14 cellular contexts compared by ENCODE assay signal in genomic region chr14:37816135-37816534, GRCh38.
DNase-seq lines count a peak whose midpoint lies in the region; ATAC-seq and TF ChIP-seq lines count a peak whose summit lies in the region.
"Had no signal": no experiment of that assay in that cellular context is flagged by ENCODE, and none has a peak within 500 bp of the region (broad histone marks: within the 10 kb centered on the region; RNA-seq: fewer than 3 reads in every experiment).

No MANE protein-coding gene starts in this region.

- H3K4me3 Mint-ChIP-seq in GM23338 (no peak overlapping the region), glutamatergic neuron (ENCODE audit: unreplicated experiment) (no peak overlapping the region), neural progenitor cell (no peak overlapping the region)
- H3K4me3 Mint-ChIP-seq: B cell; CD8-positive, alpha-beta T cell had no signal

- H2AFZ ChIP-seq in GM23338 (peak overlapping the region; percentile 26; the same call in 1 of the 2 replicates), neural progenitor cell (replicated peaks) (peak overlapping the region; percentile 39), trophoblast cell (ENCODE audit: insufficient read depth, low read length, poor library complexity) (no peak overlapping the region), SK-N-SH (ENCODE audit: low read depth) (no peak overlapping the region)

- TF ChIP-seq CTCF in GM23338 (conservative IDR thresholded peaks at IDR 0.05; ENCODE audit: low read depth in 2 of 2) (no peak), glutamatergic neuron (IDR thresholded peaks at IDR 0.05; ENCODE audit: partially characterized antibody, unreplicated experiment) (no peak), neural progenitor cell (IDR thresholded peaks at IDR 0.05) (no peak), SK-N-SH (IDR thresholded peaks at IDR 0.05) (no peak)

- no peak overlapping the region for H2BK120ac ChIP-seq in trophoblast cell (ENCODE audit: insufficient read depth, low read length, poor library complexity)

- H3K9me3 Mint-ChIP-seq in GM23338 (no peaks in the 10 kb centered on the region), glutamatergic neuron (ENCODE audit: unreplicated experiment) (no peaks in the 10 kb centered on the region), neural progenitor cell (no peaks in the 10 kb centered on the region)
- H3K9me3 Mint-ChIP-seq: CD8-positive, alpha-beta T cell had no signal

- H3K27me3 Mint-ChIP-seq in GM23338 (ENCODE audit: insufficient read depth, low read depth, poor library complexity) (no peaks in the 10 kb centered on the region), glutamatergic neuron (ENCODE audit: unreplicated experiment) (no peaks in the 10 kb centered on the region), neural progenitor cell (ENCODE audit: insufficient read depth, low read depth) (peaks cover 2% of the 10 kb centered on the region)
- H3K27me3 Mint-ChIP-seq: B cell had no signal

- H3K79me1 ChIP-seq in trophoblast cell (ENCODE audit: low read length) = no peaks in the 10 kb centered on the region

- no peaks in the 10 kb centered on the region for H3K4me1 ChIP-seq in GM23338 (ENCODE audit: insufficient read depth)
- H3K4me1 ChIP-seq in neural progenitor cell = peaks cover 3% of the 10 kb centered on the region
- H3K4me1 ChIP-seq in trophoblast cell (ENCODE audit: control insufficient read depth in 1 of 2, insufficient read depth in 2 of 2, low read length in 2 of 2) = no peaks in the 10 kb centered on the region
- H3K4me1 ChIP-seq in SK-N-SH (ENCODE audit: control insufficient read depth in 1 of 2, insufficient read depth in 2 of 2, low read depth in 1 of 2, low read length in 1 of 2) = no peaks in the 10 kb centered on the region
- H3K4me1 ChIP-seq: BLaER1 treated with 17β-estradiol and CSF1 and Interleukin-3, amounts not matched to agents 10 nM and 100 nM; HAP-1 had no signal

- TF ChIP-seq RAD21 in SK-N-SH (IDR thresholded peaks at IDR 0.05; ENCODE audit: low read length) = no peak

- no peaks in the 10 kb centered on the region for H3K36me3 Mint-ChIP-seq in GM23338 (ENCODE audit: low read depth)
- H3K36me3 Mint-ChIP-seq in glutamatergic neuron (ENCODE audit: unreplicated experiment) = no peaks in the 10 kb centered on the region
- no peaks in the 10 kb centered on the region for H3K36me3 Mint-ChIP-seq in neural progenitor cell
- H3K36me3 Mint-ChIP-seq: CD8-positive, alpha-beta T cell had no signal

- no peak overlapping the region for H3K14ac ChIP-seq in trophoblast cell (ENCODE audit: low read length)

- H4K91ac ChIP-seq in trophoblast cell (ENCODE audit: low read depth, low read length) = no peak overlapping the region

- H3K4me1 Mint-ChIP-seq in GM23338 (peaks cover 5% of the 10 kb centered on the region), glutamatergic neuron (ENCODE audit: low read depth, unreplicated experiment) (peaks cover 8% of the 10 kb centered on the region), neural progenitor cell (peaks cover 29% of the 10 kb centered on the region)
- H3K4me1 Mint-ChIP-seq: B cell had no signal

- no peak overlapping the region for H2BK12ac ChIP-seq in trophoblast cell (ENCODE audit: low read length)

- H3K27me3 ChIP-seq in GM23338 (ENCODE audit: insufficient read depth) (no peaks in the 10 kb centered on the region), neural progenitor cell (no peaks in the 10 kb centered on the region), trophoblast cell (ENCODE audit: insufficient read depth, low read length) (no peaks in the 10 kb centered on the region), SK-N-SH (ENCODE audit: insufficient read depth) (no peaks in the 10 kb centered on the region)
- H3K27me3 ChIP-seq: BLaER1 treated with 17β-estradiol and CSF1 and Interleukin-3, amounts not matched to agents 10 nM and 100 nM had no signal

- H3K4ac ChIP-seq in trophoblast cell (ENCODE audit: low read depth, low read length) = no peak overlapping the region

- no peaks in the 10 kb centered on the region for H3K9me3 ChIP-seq in neural progenitor cell (ENCODE audit: low read depth)
- H3K9me3 ChIP-seq in trophoblast cell (ENCODE audit: insufficient read depth, low read depth, low read length) = no peaks in the 10 kb centered on the region
- H3K9me3 ChIP-seq in SK-N-SH = no peaks in the 10 kb centered on the region
- H3K9me3 ChIP-seq: BLaER1 treated with 17β-estradiol and CSF1 and Interleukin-3, amounts not matched to agents 10 nM and 100 nM; HAP-1 had no signal

- H3K4me2 ChIP-seq in GM23338 (no peak overlapping the region), neural progenitor cell (no peak overlapping the region), trophoblast cell (ENCODE audit: low read length) (no peak overlapping the region), SK-N-SH (no peak overlapping the region)
- H3K4me2 ChIP-seq: BLaER1 treated with 17β-estradiol and CSF1 and Interleukin-3, amounts not matched to agents 10 nM and 100 nM had no signal

- H3K27ac Mint-ChIP-seq in GM23338 (no peak overlapping the region), glutamatergic neuron (ENCODE audit: unreplicated experiment) (no peak overlapping the region), neural progenitor cell (peak overlapping the region; percentile 30)
- H3K27ac Mint-ChIP-seq: B cell; CD8-positive, alpha-beta T cell had no signal

- no peak overlapping the region for H3K9ac ChIP-seq in neural progenitor cell
- no peak overlapping the region for H3K9ac ChIP-seq in trophoblast cell (ENCODE audit: low read length)
- no peak overlapping the region for H3K9ac ChIP-seq in SK-N-SH
- H3K9ac ChIP-seq: BLaER1 treated with 17β-estradiol and CSF1 and Interleukin-3, amounts not matched to agents 10 nM and 100 nM had no signal

- no peak overlapping the region for H3K27ac ChIP-seq in GM23338 (ENCODE audit: low read depth)
- H3K27ac ChIP-seq in neural progenitor cell = no peak overlapping the region
- H3K27ac ChIP-seq in trophoblast cell (ENCODE audit: low read depth, low read length) = no peak overlapping the region
- no peak overlapping the region for H3K27ac ChIP-seq in SK-N-SH (ENCODE audit: low read depth in 2 of 2, low read length in 1 of 2)
- H3K27ac ChIP-seq: BLaER1 treated with 17β-estradiol and CSF1 and Interleukin-3, amounts not matched to agents 10 nM and 100 nM had no signal

- no peak overlapping the region for H3K23ac ChIP-seq in trophoblast cell (ENCODE audit: low read length)

- H4K20me1 ChIP-seq in GM23338 (replicated peaks; ENCODE audit: insufficient read depth) (no peaks in the 10 kb centered on the region), neural progenitor cell (ENCODE audit: low read depth) (no peaks in the 10 kb centered on the region), SK-N-SH (ENCODE audit: insufficient read depth) (no peaks in the 10 kb centered on the region)
- H4K20me1 ChIP-seq: BLaER1 treated with 17β-estradiol and CSF1 and Interleukin-3, amounts not matched to agents 10 nM and 100 nM had no signal

- DNase-seq in GM23338 (ENCODE audit: low spot score) (no peak), NCI-H82 (lab: John Stamatoyannopoulos, UW) (peak; percentile 69), glutamatergic neuron (peak; percentile 17), neural progenitor cell (ENCODE audit: low spot score) (no peak), trophoblast cell (no peak), midbrain (lab: John Stamatoyannopoulos, UW) (no peak), DMS153 treated with DMSO at 0.1 percent for 48 hours (lab: John Stamatoyannopoulos, UW; ENCODE audit: unreplicated experiment) (no peak), SK-N-SH (no peak)
- DNase-seq: CD8-positive, alpha-beta T cell; DMS79; GDM1 had no signal

- WGBS in trophoblast cell (ENCODE audit: extremely low coverage, insufficient coverage, insufficient read length) = no CpG with 5 or more reads among the region's 1 CpG
- 13% methylated on average over 1 of the region's 1 CpG for WGBS in SK-N-SH (ENCODE audit: low lambda C conversion rate)

- H4K12ac ChIP-seq in trophoblast cell (ENCODE audit: low read depth, low read length) = no peak overlapping the region

- no peaks in the 10 kb centered on the region for H3K9me2 ChIP-seq in GM23338 (ENCODE audit: insufficient read depth)
- H3K9me2 ChIP-seq in SK-N-SH = no peaks in the 10 kb centered on the region

- ATAC-seq in GM23338 = peak; percentile 32; the same call in 1 of the 3 replicates
- ATAC-seq: CD8-positive, alpha-beta T cell had no signal

- H3F3A ChIP-seq in GM23338 (replicated peaks; ENCODE audit: low read depth) (no peaks in the 10 kb centered on the region), neural progenitor cell (ENCODE audit: low read depth) (no peaks in the 10 kb centered on the region), SK-N-SH (replicated peaks; ENCODE audit: insufficient read depth) (no peaks in the 10 kb centered on the region)

- no peak overlapping the region for H3K4me3 ChIP-seq in GM23338
- H3K4me3 ChIP-seq in neural progenitor cell = no peak overlapping the region
- H3K4me3 ChIP-seq in trophoblast cell (ENCODE audit: low read depth, low read length) = no peak overlapping the region
- no peak overlapping the region for H3K4me3 ChIP-seq in SK-N-SH (ENCODE audit: low read depth in 2 of 2, low read length in 1 of 2)
- H3K4me3 ChIP-seq: BLaER1 treated with 17β-estradiol and CSF1 and Interleukin-3, amounts not matched to agents 10 nM and 100 nM; HAP-1 had no signal

- H2AK5ac ChIP-seq in trophoblast cell (ENCODE audit: low read length) = no peak overlapping the region

- no peak overlapping the region for H3K18ac ChIP-seq in trophoblast cell (ENCODE audit: low read length)

- H3K36me3 ChIP-seq in GM23338 (ENCODE audit: insufficient read depth) (no peaks in the 10 kb centered on the region), neural progenitor cell (no peaks in the 10 kb centered on the region), trophoblast cell (ENCODE audit: control insufficient read depth in 1 of 2, insufficient read depth in 2 of 2, low read length in 2 of 2) (no peaks in the 10 kb centered on the region), SK-N-SH (replicated peaks in 1 of 2; ENCODE audit: control insufficient read depth in 1 of 2, insufficient read depth in 2 of 2, low read length in 1 of 2) (no peaks in the 10 kb centered on the region)
- H3K36me3 ChIP-seq: BLaER1 treated with 17β-estradiol and CSF1 and Interleukin-3, amounts not matched to agents 10 nM and 100 nM; HAP-1 had no signal

- no peak overlapping the region for H2BK5ac ChIP-seq in trophoblast cell (ENCODE audit: low read depth, low read length, poor library complexity)

- H3K79me2 ChIP-seq in GM23338 (replicated peaks; ENCODE audit: insufficient read depth) = no peaks in the 10 kb centered on the region
- H3K79me2 ChIP-seq in neural progenitor cell (ENCODE audit: low read depth) = no peaks in the 10 kb centered on the region
- no peaks in the 10 kb centered on the region for H3K79me2 ChIP-seq in trophoblast cell (ENCODE audit: control insufficient read depth, insufficient read depth, low read length, poor library complexity)
- H3K79me2 ChIP-seq in SK-N-SH (ENCODE audit: insufficient read depth) = no peaks in the 10 kb centered on the region

- H4K8ac ChIP-seq in trophoblast cell (ENCODE audit: low read depth, low read length) = no peak overlapping the region

- POLR2A ChIA-PET in SK-N-SH (lab: Yijun Ruan, JAX) = no interaction called here

- TF ChIP-seq EP300 in SK-N-SH (IDR thresholded peaks at IDR 0.05; ENCODE audit: borderline replicate concordance in 1 of 2, low read depth in 1 of 2, low read length in 1 of 2) = no peak

- CTCF ChIA-PET in SK-N-SH (lab: Yijun Ruan, JAX) = no interaction called here

TF ChIP-seq in SK-N-SH, 30 proteins besides CTCF, POLR2A, EP300 and RAD21:
- no peak for TF ChIP-seq NFIC (IDR thresholded peaks at IDR 0.05; ENCODE audit: borderline replicate concordance)
- no peak for TF ChIP-seq SMC3 (IDR thresholded peaks at IDR 0.05; ENCODE audit: low read depth, low read length)

Comparison
In these comparisons a context has a peak if more than half of its experiments do, and no peak if none do; other contexts are left out.
1. DNase-seq: peak in NCI-H82 (single experiment) and glutamatergic neuron (single experiment); none in GM23338 (single experiment), neural progenitor cell (single experiment), trophoblast cell (0 of 2), midbrain (single experiment), DMS153 treated with DMSO at 0.1 percent for 48 hours (single experiment) and SK-N-SH (single experiment).
2. H2AFZ ChIP-seq: peak in GM23338 (single experiment) and neural progenitor cell (single experiment); none in trophoblast cell (single experiment) and SK-N-SH (single experiment).